In the genomic region with DNA sequence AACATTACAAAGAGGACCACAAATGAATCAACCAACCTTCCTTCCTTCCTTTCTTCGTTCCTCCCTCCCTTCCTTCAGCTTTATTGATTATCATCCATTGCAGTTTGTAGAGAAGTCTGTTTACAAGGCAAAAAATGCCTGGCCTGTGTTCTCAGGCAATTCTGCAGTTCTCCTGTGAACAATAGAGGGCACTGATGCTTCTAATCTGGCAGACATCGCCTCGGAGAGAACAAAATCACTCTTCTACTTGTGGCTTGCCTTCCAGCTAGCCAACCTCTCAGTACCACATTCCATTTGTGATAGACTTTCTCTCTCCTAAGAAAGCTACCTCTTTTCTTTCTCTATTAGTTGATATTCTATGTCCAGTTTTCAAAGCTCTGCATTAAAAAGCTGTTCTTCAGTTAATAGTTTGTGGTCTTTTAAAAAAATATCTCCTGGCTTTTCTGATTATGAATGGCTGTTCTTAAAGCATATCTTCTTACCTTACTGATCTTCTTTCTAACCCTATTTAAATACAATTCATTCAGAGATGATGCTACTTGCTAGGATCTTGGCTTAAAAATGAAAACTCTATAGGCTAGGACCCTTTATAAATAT, we compare ENCODE assay signal across 1 cellular context.
TF ChIP-seq lines count a peak whose summit lies in the region.

No MANE protein-coding gene starts in this region.

TF ChIP-seq in GM23338, 12 proteins besides CTCF, POLR2A, EP300 and RAD21 (continued from another document):
- TF ChIP-seq, protein P1, sequence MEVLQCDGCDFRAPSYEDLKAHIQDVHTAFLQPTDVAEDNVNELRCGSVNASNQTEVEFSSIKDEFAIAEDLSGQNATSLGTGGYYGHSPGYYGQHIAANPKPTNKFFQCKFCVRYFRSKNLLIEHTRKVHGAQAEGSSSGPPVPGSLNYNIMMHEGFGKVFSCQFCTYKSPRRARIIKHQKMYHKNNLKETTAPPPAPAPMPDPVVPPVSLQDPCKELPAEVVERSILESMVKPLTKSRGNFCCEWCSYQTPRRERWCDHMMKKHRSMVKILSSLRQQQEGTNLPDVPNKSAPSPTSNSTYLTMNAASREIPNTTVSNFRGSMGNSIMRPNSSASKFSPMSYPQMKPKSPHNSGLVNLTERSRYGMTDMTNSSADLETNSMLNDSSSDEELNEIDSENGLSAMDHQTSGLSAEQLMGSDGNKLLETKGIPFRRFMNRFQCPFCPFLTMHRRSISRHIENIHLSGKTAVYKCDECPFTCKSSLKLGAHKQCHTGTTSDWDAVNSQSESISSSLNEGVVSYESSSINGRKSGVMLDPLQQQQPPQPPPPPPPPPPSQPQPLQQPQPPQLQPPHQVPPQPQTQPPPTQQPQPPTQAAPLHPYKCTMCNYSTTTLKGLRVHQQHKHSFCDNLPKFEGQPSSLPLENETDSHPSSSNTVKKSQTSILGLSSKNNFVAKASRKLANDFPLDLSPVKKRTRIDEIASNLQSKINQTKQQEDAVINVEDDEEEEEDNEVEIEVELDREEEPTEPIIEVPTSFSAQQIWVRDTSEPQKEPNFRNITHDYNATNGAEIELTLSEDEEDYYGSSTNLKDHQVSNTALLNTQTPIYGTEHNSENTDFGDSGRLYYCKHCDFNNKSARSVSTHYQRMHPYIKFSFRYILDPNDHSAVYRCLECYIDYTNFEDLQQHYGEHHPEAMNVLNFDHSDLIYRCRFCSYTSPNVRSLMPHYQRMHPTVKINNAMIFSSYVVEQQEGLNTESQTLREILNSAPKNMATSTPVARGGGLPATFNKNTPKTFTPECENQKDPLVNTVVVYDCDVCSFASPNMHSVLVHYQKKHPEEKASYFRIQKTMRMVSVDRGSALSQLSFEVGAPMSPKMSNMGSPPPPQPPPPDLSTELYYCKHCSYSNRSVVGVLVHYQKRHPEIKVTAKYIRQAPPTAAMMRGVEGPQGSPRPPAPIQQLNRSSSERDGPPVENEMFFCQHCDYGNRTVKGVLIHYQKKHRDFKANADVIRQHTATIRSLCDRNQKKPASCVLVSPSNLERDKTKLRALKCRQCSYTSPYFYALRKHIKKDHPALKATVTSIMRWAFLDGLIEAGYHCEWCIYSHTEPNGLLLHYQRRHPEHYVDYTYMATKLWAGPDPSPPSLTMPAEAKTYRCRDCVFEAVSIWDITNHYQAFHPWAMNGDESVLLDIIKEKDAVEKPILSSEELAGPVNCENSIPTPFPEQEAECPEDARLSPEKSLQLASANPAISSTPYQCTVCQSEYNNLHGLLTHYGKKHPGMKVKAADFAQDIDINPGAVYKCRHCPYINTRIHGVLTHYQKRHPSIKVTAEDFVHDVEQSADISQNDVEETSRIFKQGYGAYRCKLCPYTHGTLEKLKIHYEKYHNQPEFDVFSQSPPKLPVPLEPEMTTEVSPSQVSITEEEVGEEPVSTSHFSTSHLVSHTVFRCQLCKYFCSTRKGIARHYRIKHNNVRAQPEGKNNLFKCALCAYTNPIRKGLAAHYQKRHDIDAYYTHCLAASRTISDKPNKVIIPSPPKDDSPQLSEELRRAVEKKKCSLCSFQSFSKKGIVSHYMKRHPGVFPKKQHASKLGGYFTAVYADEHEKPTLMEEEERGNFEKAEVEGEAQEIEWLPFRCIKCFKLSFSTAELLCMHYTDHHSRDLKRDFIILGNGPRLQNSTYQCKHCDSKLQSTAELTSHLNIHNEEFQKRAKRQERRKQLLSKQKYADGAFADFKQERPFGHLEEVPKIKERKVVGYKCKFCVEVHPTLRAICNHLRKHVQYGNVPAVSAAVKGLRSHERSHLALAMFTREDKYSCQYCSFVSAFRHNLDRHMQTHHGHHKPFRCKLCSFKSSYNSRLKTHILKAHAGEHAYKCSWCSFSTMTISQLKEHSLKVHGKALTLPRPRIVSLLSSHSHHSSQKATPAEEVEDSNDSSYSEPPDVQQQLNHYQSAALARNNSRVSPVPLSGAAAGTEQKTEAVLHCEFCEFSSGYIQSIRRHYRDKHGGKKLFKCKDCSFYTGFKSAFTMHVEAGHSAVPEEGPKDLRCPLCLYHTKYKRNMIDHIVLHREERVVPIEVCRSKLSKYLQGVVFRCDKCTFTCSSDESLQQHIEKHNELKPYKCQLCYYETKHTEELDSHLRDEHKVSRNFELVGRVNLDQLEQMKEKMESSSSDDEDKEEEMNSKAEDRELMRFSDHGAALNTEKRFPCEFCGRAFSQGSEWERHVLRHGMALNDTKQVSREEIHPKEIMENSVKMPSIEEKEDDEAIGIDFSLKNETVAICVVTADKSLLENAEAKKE (CRISPR knock-in tag; IDR thresholded peaks at IDR 0.05) = no peak
